In the genomic region with DNA sequence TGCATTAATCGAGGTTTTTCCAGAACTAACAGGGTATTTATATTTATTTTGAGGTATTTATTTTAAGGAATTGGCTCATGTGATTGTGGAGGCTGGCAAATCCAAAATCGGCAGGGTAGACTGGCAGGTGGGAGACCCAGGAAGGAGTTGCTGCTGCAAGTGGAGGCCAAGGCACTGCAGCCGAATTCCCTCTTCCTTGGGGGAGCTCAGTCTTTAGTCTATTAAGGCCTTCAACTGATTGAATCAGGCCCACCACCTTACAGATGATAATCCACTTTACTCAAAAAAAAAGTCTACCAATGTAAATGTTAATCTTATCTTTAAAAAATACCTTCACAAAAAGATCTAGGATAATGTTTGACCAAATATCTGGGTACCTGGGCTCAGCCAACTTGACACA, we compare ENCODE assay signal across 15 cellular contexts. TPM values are rescaled to one million over a fixed set of nuclear protein-coding genes. Genes with fewer than 3 reads are reported as not detected.
DNase-seq lines count a peak whose midpoint lies in the region; ATAC-seq and TF ChIP-seq lines count a peak whose summit lies in the region.
"Had no signal": no experiment of that assay in that cellular context is flagged by ENCODE, and none has a peak within 500 bp of the region (broad histone marks: within the 10 kb centered on the region; RNA-seq: fewer than 3 reads in every experiment).

No MANE protein-coding gene starts in this region.

- H3K4me1 ChIP-seq in HEK293 (ENCODE audit: control insufficient read depth, insufficient read depth, low read length) = no peaks in the 10 kb centered on the region

- H3K9me3 ChIP-seq in HEK293 (ENCODE audit: control insufficient read depth, insufficient read depth, low read depth, low read length) = no peaks in the 10 kb centered on the region

- peaks cover 36% of the 10 kb centered on the region for H3K36me3 Mint-ChIP-seq in T-helper 2 cell treated with Interferon-gamma antibody and Interleukin-4, amounts not matched to agents 5 μg/mL and 100 μg/mL, for 36 hours (ENCODE audit: low read depth)
- H3K36me3 Mint-ChIP-seq in activated naive CD8-positive, alpha-beta T cell treated with anti-CD3 and anti-CD28 coated beads for 36 hours = peaks cover 37% of the 10 kb centered on the region
- H3K36me3 Mint-ChIP-seq in naive thymus-derived CD8-positive, alpha-beta T cell = peaks cover 3 to 13% (median 9%) of the 10 kb centered on the region in 3 donors

- no peak for TF ChIP-seq CTCF in HEK293 (tag by site-specific recombination; IDR thresholded peaks at IDR 0.05)

- H3K4me3 Mint-ChIP-seq in T-helper 2 cell treated with Interferon-gamma antibody and Interleukin-4, amounts not matched to agents 5 μg/mL and 100 μg/mL, for 36 hours = peak overlapping the region; percentile 91
- no peak overlapping the region for H3K4me3 Mint-ChIP-seq in activated naive CD8-positive, alpha-beta T cell treated with anti-CD3 and anti-CD28 coated beads for 36 hours
- peak overlapping the region in 5 of 10 donors; percentile 30 to 99 (median 57) for H3K4me3 Mint-ChIP-seq in naive thymus-derived CD8-positive, alpha-beta T cell
- H3K4me3 Mint-ChIP-seq: nephron progenitor cell had no signal

- H3K27ac ChIP-seq in HEK293 (ENCODE audit: extremely low read depth, low read depth, low read length) (no peak overlapping the region), caudate nucleus (ENCODE audit: low read depth, low read length) (no peak overlapping the region)

- DNase-seq in T-helper 2 cell treated with Interferon-gamma antibody and Interleukin-4, amounts not matched to agents 5 μg/mL and 100 μg/mL, for 36 hours (ENCODE audit: low spot score) = no peak
- DNase-seq in T-helper 2 cell = no peak
- no peak for DNase-seq in activated naive CD8-positive, alpha-beta T cell treated with anti-CD3 and anti-CD28 coated beads for 36 hours
- no peak for DNase-seq in naive thymus-derived CD8-positive, alpha-beta T cell
- DNase-seq in caudate nucleus (lab: John Stamatoyannopoulos, UW) = no peak
- DNase-seq in NCI-H1436 (lab: John Stamatoyannopoulos, UW) = no peak
- DNase-seq: 8988T; dorsolateral prefrontal cortex; NCI-H1105; NCI-H2171 treated with DMSO at 0.1 percent for 48 hours; nephron progenitor cell; NK-92 treated with Interleukin-12 subunit alpha and Interleukin-12 subunit beta, amount 100 ng/mL, for 24 hours; SHP77 treated with DMSO at 0.1 percent for 48 hours had no signal

- H3K9me3 Mint-ChIP-seq in T-helper 2 cell treated with Interferon-gamma antibody and Interleukin-4, amounts not matched to agents 5 μg/mL and 100 μg/mL, for 36 hours = peaks cover 9% of the 10 kb centered on the region
- H3K9me3 Mint-ChIP-seq in activated naive CD8-positive, alpha-beta T cell treated with anti-CD3 and anti-CD28 coated beads for 36 hours = peaks cover 11% of the 10 kb centered on the region
- H3K9me3 Mint-ChIP-seq in naive thymus-derived CD8-positive, alpha-beta T cell = peaks cover 0 to 8% (median 4%) of the 10 kb centered on the region in 9 donors

- POLR2A ChIA-PET in HEK293 (lab: Yijun Ruan, JAX) = no interaction called here
- POLR2A ChIA-PET in naive thymus-derived CD8-positive, alpha-beta T cell (lab: Charles Lee) = interaction anchor here (0.6 to 4.3 kb wide), 5 partner anchors 16 to 317 kb away, joined by 3 to 26 read pairs (median 21); a partner anchor contains a TSS

- peak overlapping the region; percentile 99 for H3K27ac Mint-ChIP-seq in T-helper 2 cell treated with Interferon-gamma antibody and Interleukin-4, amounts not matched to agents 5 μg/mL and 100 μg/mL, for 36 hours
- peak overlapping the region; percentile 99 for H3K27ac Mint-ChIP-seq in activated naive CD8-positive, alpha-beta T cell treated with anti-CD3 and anti-CD28 coated beads for 36 hours
- peak overlapping the region in 9 of 10 donors; percentile 98 to 100 (median 99) for H3K27ac Mint-ChIP-seq in naive thymus-derived CD8-positive, alpha-beta T cell
- H3K27ac Mint-ChIP-seq: nephron progenitor cell had no signal

- H3K4me1 Mint-ChIP-seq in T-helper 2 cell treated with Interferon-gamma antibody and Interleukin-4, amounts not matched to agents 5 μg/mL and 100 μg/mL, for 36 hours (ENCODE audit: low read depth) = peaks cover 32% of the 10 kb centered on the region
- peaks cover 26% of the 10 kb centered on the region for H3K4me1 Mint-ChIP-seq in activated naive CD8-positive, alpha-beta T cell treated with anti-CD3 and anti-CD28 coated beads for 36 hours
- H3K4me1 Mint-ChIP-seq in naive thymus-derived CD8-positive, alpha-beta T cell = peaks cover 23 to 52% (median 40%) of the 10 kb centered on the region in 4 donors
- H3K4me1 Mint-ChIP-seq: nephron progenitor cell had no signal

- CTCF ChIA-PET in HEK293 (lab: Yijun Ruan, JAX) = interaction anchor here (3.4 kb wide), 1 partner anchor 15 kb away, joined by 23 read pairs; no protein-coding TSS in a partner anchor

- no peaks in the 10 kb centered on the region for H3K36me3 ChIP-seq in HEK293 (ENCODE audit: control insufficient read depth in 2 of 2, insufficient read depth in 1 of 2, low read length in 2 of 2)

- no peak for ATAC-seq in naive thymus-derived CD8-positive, alpha-beta T cell
- ATAC-seq in GM21526 (IDR thresholded peaks at IDR 0.05; ENCODE audit: low FRiP score, unreplicated experiment) = no peak

- no peak overlapping the region for H3K4me3 ChIP-seq in HEK293 (ENCODE audit: low read depth, low read length)

- no peaks in the 10 kb centered on the region for H3K27me3 Mint-ChIP-seq in T-helper 2 cell treated with Interferon-gamma antibody and Interleukin-4, amounts not matched to agents 5 μg/mL and 100 μg/mL, for 36 hours (ENCODE audit: low read depth)
- no peaks in the 10 kb centered on the region for H3K27me3 Mint-ChIP-seq in activated naive CD8-positive, alpha-beta T cell treated with anti-CD3 and anti-CD28 coated beads for 36 hours
- H3K27me3 Mint-ChIP-seq in naive thymus-derived CD8-positive, alpha-beta T cell = no peaks in the 10 kb centered on the region

TF ChIP-seq in HEK293, 187 proteins besides CTCF, POLR2A, EP300 and RAD21:
- TF ChIP-seq ZNF10 (tag by site-specific recombination; IDR thresholded peaks at IDR 0.05) = peak; percentile 94
- TF ChIP-seq ZNF239 (tag by site-specific recombination; IDR thresholded peaks at IDR 0.05) = no peak
- no peak for TF ChIP-seq ZNF211 (tag by site-specific recombination; IDR thresholded peaks at IDR 0.05; ENCODE audit: low read depth)

RNA-seq across cellular contexts. Expression of a gene that starts 1.2 kb away (rescaled TPM):
- 100 to 1,000 TPM; 122 TPM for total RNA-seq in activated naive CD8-positive, alpha-beta T cell treated with anti-CD3 and anti-CD28 coated beads for 36 hours
- total RNA-seq in naive thymus-derived CD8-positive, alpha-beta T cell = 10 to 100 TPM; 40.9 to 42.8 TPM
- 10 to 100 TPM; 25.6 to 47.9 (median 25.8) TPM for polyA plus RNA-seq in naive thymus-derived CD8-positive, alpha-beta T cell

RNA-seq across cellular contexts. Expression of a gene that starts 38.9 kb away (rescaled TPM):
- total RNA-seq in activated naive CD8-positive, alpha-beta T cell treated with anti-CD3 and anti-CD28 coated beads for 36 hours = 10 to 100 TPM; 37.4 to 39.8 TPM
- 10 to 100 TPM; 13.6 to 16.8 TPM for total RNA-seq in naive thymus-derived CD8-positive, alpha-beta T cell
- polyA plus RNA-seq in naive thymus-derived CD8-positive, alpha-beta T cell = 10 to 100 TPM in 2 of 3 donors, 1 to 10 TPM in 1; 9.1 to 21.3 (median 16.8) TPM
